ENCODE assay signal across 8 cellular contexts in the genomic region with DNA sequence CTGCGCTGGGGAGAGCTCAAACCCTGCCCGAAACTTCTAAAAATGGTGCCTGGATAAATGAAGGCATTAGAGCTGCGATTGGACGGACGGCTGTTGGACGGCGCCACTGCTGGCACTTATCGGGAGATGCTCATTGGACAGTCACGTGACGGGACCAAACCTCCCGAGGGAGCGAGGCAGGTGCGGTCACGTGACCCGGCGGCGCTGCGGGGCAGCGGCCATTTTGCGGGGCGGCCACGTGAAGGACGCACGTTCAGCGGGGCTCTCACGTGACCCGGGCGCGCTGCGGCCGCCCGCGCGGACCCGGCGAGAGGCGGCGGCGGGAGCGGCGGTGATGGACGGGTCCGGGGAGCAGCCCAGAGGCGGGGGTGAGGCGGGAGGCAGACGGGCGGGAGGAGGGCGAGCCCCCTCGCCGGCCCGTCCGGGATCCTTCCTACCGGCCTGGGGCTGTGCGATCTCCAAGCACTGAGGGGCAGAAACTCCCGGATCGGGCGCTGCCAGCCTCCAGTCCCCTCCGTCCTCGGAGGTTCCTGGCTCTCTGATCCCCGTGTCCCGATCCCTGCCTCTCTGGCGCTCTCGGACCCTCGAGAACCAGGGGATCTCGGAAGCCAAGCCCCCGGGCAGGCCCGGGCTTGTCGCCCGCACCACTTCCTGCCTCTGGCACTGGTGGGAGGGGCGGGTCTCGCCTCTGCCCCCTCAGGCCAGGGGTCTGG. TPM values are rescaled to one million over a fixed set of nuclear protein-coding genes. Genes with fewer than 3 reads are reported as not detected.
DNase-seq lines count a peak whose midpoint lies in the region; FAIRE-seq and TF ChIP-seq lines count a peak whose summit lies in the region.

A gene (plus strand): TSS at position 281 of the 713 bp plus-strand sequence. CDS start 54 bp downstream, at position 335.

- TF ChIP-seq CTCF in fibroblast of the aortic adventitia (IDR thresholded peaks at IDR 0.05; ENCODE audit: insufficient read depth, low read length) (no peak), nephron progenitor cell (IDR thresholded peaks at IDR 0.05) (no peak)

- H3K27ac Mint-ChIP-seq in nephron progenitor cell = peak within 1 kb of the TSS; percentile 42
- peak within 1 kb of the TSS; percentile 92 for H3K27ac Mint-ChIP-seq in stimulated activated naive CD8-positive, alpha-beta T cell treated with anti-CD3 and anti-CD28 coated beads, Interleukin-15, Interleukin-2, amounts not matched to agents 100 ng/mL and 50 ng/mL, for 24 hours

- peak within 1 kb of the TSS; percentile 88 for H3K4me3 Mint-ChIP-seq in nephron progenitor cell
- peak within 1 kb of the TSS; percentile 85 for H3K4me3 Mint-ChIP-seq in stimulated activated naive CD8-positive, alpha-beta T cell treated with anti-CD3 and anti-CD28 coated beads, Interleukin-15, Interleukin-2, amounts not matched to agents 100 ng/mL and 50 ng/mL, for 24 hours

- peak; percentile 73 for FAIRE-seq in H54 (lab: Jason Lieb, UNC)

- peak within 1 kb of the TSS; percentile 92 for H3K4me3 ChIP-seq in fibroblast of the aortic adventitia (ENCODE audit: low read depth, low read length)

- H3K4me1 Mint-ChIP-seq in nephron progenitor cell = peaks cover 23% of the 10 kb centered on the region
- peaks cover 30% of the 10 kb centered on the region for H3K4me1 Mint-ChIP-seq in stimulated activated naive CD8-positive, alpha-beta T cell treated with anti-CD3 and anti-CD28 coated beads, Interleukin-15, Interleukin-2, amounts not matched to agents 100 ng/mL and 50 ng/mL, for 24 hours (ENCODE audit: low read depth)

- H3K9me3 Mint-ChIP-seq in nephron progenitor cell = no peaks in the 10 kb centered on the region
- no peaks in the 10 kb centered on the region for H3K9me3 Mint-ChIP-seq in stimulated activated naive CD8-positive, alpha-beta T cell treated with anti-CD3 and anti-CD28 coated beads, Interleukin-15, Interleukin-2, amounts not matched to agents 100 ng/mL and 50 ng/mL, for 24 hours

- DNase-seq in ELR (ENCODE audit: low read depth) (peak; percentile 97), H54 (ENCODE audit: insufficient read length, low spot score) (peak; percentile 87), M059J (ENCODE audit: low read depth) (peak; percentile 96), SHP77 treated with DMSO at 0.1 percent for 48 hours (lab: John Stamatoyannopoulos, UW) (peak; percentile 93), fibroblast of the aortic adventitia (ENCODE audit: low read depth) (peak; percentile 96), nephron progenitor cell (peak; percentile 98)
- peak; percentile 96 for DNase-seq in activated effector memory CD4-positive, alpha-beta T cell treated with anti-CD3 and anti-CD28 coated beads, Interleukin-2, amount 50 U/mL, for 16 hours

- peak; percentile 25; the same call in 1 of the 2 replicates for TF ChIP-seq POLR2A in H54 (IDR thresholded peaks at IDR 0.05; ENCODE audit: low read depth, low read length)

- peaks cover 35% of the 10 kb centered on the region for H3K36me3 Mint-ChIP-seq in nephron progenitor cell (ENCODE audit: low read depth)
- peaks cover 26% of the 10 kb centered on the region for H3K36me3 Mint-ChIP-seq in stimulated activated naive CD8-positive, alpha-beta T cell treated with anti-CD3 and anti-CD28 coated beads, Interleukin-15, Interleukin-2, amounts not matched to agents 100 ng/mL and 50 ng/mL, for 24 hours (ENCODE audit: low read depth)

- H3K27me3 Mint-ChIP-seq in nephron progenitor cell (ENCODE audit: low read depth, poor library complexity) = peaks cover 22% of the 10 kb centered on the region
- H3K27me3 Mint-ChIP-seq in stimulated activated naive CD8-positive, alpha-beta T cell treated with anti-CD3 and anti-CD28 coated beads, Interleukin-15, Interleukin-2, amounts not matched to agents 100 ng/mL and 50 ng/mL, for 24 hours = no peaks in the 10 kb centered on the region

RNA-seq across cellular contexts. Expression of the gene that starts here (rescaled TPM):
- total RNA-seq in M059J (2014; rRNA removed; shearing (Covaris generic)) = 97.7 and 101 TPM in 2 replicates
- total RNA-seq in fibroblast of the aortic adventitia (ENCODE audit: low replicate concordance) = 15.5 and 45.8 TPM in 2 replicates

Comparison
In these comparisons a context has a peak if more than half of its experiments do, and no peak if none do; other contexts are left out.
1. Peak in every context shown above with its lines: DNase-seq and H3K4me3 ChIP-seq.